ENCODE assay signal across 8 cellular contexts in the genomic region with DNA sequence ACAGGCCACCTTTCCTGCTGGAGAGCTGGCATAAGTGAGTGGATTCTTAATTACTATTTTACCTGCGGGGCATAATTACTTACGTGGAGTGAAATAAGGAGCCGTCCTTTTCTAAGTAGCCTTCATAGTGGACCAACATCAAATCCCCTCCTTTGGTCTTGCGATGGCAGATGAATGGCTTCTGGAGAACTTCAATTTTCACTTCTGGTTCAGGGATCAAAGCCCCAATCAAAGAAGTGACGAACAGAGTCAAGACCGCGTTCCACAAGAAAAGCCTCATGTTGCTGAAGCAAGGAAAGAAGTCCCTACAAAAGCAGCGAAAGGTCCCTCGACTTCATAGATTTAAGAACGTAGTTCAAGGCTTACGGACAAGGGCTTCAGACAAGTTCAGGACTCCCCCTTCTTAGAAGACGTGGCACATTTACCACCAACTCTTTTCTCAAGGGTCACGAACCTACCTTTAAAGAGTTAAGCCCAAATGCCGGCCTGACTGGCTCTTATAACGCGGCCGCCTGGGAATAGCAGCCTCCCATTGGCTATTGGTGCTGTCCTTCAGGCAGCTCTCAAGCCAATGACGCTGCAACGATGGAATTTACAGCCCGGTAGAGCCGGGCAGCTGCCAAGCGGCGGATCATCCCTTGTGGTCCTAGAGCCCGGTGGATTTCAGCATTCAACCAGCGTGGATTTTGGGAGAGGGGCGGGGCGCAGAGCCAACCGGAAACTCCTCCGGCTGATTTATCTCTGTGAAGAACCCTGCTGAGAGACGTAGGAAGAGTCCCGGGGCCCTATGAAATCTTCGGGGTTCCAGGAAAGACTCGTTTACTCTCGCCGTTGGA. TPM values are rescaled to one million over a fixed set of nuclear protein-coding genes. Genes with fewer than 3 reads are reported as not detected.
DNase-seq lines count a peak whose midpoint lies in the region; ATAC-seq and TF ChIP-seq lines count a peak whose summit lies in the region.

A gene with protein sequence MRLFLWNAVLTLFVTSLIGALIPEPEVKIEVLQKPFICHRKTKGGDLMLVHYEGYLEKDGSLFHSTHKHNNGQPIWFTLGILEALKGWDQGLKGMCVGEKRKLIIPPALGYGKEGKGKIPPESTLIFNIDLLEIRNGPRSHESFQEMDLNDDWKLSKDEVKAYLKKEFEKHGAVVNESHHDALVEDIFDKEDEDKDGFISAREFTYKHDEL (minus strand): TSS at position 474 of the 836 bp plus-strand sequence. CDS start 194 bp downstream, at position 280.

- no peaks in the 10 kb centered on the region for H3K27me3 Mint-ChIP-seq in CD4-positive, alpha-beta T cell
- no peaks in the 10 kb centered on the region for H3K27me3 Mint-ChIP-seq in activated CD8-positive, alpha-beta T cell treated with anti-CD3 and anti-CD28 coated beads for 36 hours

- peak within 1 kb of the TSS; percentile 91 for H3K4me3 ChIP-seq in ectodermal cell (ENCODE audit: insufficient read depth, low read depth, low read length)
- H3K4me3 ChIP-seq in lower leg skin (ENCODE audit: low read depth, poor library complexity, severe bottlenecking), result peak within 1 kb of the TSS; percentile 52

- H3K4me3 Mint-ChIP-seq in CD4-positive, alpha-beta T cell, result peak within 1 kb of the TSS; percentile 90
- no peak within 1 kb of the TSS for H3K4me3 Mint-ChIP-seq in activated CD8-positive, alpha-beta T cell treated with anti-CD3 and anti-CD28 coated beads for 36 hours

- H3K9me3 ChIP-seq in CD4-positive, alpha-beta T cell (ENCODE audit: control insufficient read depth, low read length), result no peaks in the 10 kb centered on the region
- H3K9me3 ChIP-seq in ectodermal cell (ENCODE audit: control insufficient read depth, low read length), result no peaks in the 10 kb centered on the region

- no peaks in the 10 kb centered on the region for H3K27me3 ChIP-seq in CD4-positive, alpha-beta T cell (ENCODE audit: control insufficient read depth, insufficient read depth, low read length)
- H3K27me3 ChIP-seq in ectodermal cell (ENCODE audit: control insufficient read depth, insufficient read depth, low read length, poor library complexity, severe bottlenecking), result peaks cover 3% of the 10 kb centered on the region

- TF ChIP-seq CTCF in CD4-positive, alpha-beta T cell (IDR thresholded peaks at IDR 0.05), result no peak
- TF ChIP-seq CTCF in activated CD8-positive, alpha-beta T cell treated with anti-CD3 and anti-CD28 coated beads for 36 hours (IDR thresholded peaks at IDR 0.05), result no peak
- TF ChIP-seq CTCF in lower leg skin (IDR thresholded peaks at IDR 0.05), result no peak

- peaks cover 18% of the 10 kb centered on the region for H3K4me1 ChIP-seq in ectodermal cell (ENCODE audit: control insufficient read depth, insufficient read depth, low read length)

- H3K9me3 Mint-ChIP-seq in CD4-positive, alpha-beta T cell, result no peaks in the 10 kb centered on the region
- H3K9me3 Mint-ChIP-seq in activated CD8-positive, alpha-beta T cell treated with anti-CD3 and anti-CD28 coated beads for 36 hours, result no peaks in the 10 kb centered on the region

- H3K27ac ChIP-seq in CD4-positive, alpha-beta T cell (ENCODE audit: low read depth, low read length), result peak within 1 kb of the TSS; percentile 50
- peak within 1 kb of the TSS; percentile 45 for H3K27ac ChIP-seq in ectodermal cell (ENCODE audit: insufficient read depth, low read depth, low read length, poor library complexity, severe bottlenecking)

- 0% methylated on average over 35 of the region's 35 CpGs for WGBS in ectodermal cell, 2 experiments
- 0% methylated on average over 35 of the region's 35 CpGs for WGBS in lower leg skin, 2 donors

- POLR2A ChIA-PET in CD4-positive, alpha-beta T cell (lab: Charles Lee), result interaction anchor here (0.6 to 3.3 kb wide), 8 partner anchors 9 to 568 kb away, joined by 3 to 21 read pairs (median 6); a partner anchor contains a TSS
- POLR2A ChIA-PET in activated CD8-positive, alpha-beta T cell treated with anti-CD3 and anti-CD28 coated beads for 36 hours (lab: Charles Lee), result no interaction called here

- intact Hi-C loops in CD4-positive, alpha-beta T cell (cut with DNase I, micrococcal nuclease), result loop anchor here (2.0 to 10.0 kb wide), 8 partner anchors 34 to 571 kb away; a partner anchor contains a TSS
- intact Hi-C loops in activated CD8-positive, alpha-beta T cell treated with anti-CD3 and anti-CD28 coated beads for 36 hours (cut with micrococcal nuclease), result no loop called here
- intact Hi-C loops in lower leg skin (cut with DNase I; ENCODE audit: low total_unique reads), result no loop called here

- CTCF ChIA-PET in CD4-positive, alpha-beta T cell (lab: Charles Lee), result interaction anchor here (4.3 kb wide), 1 partner anchor 35 kb away, joined by 18 read pairs; no protein-coding TSS in a partner anchor
- CTCF ChIA-PET in activated CD8-positive, alpha-beta T cell treated with anti-CD3 and anti-CD28 coated beads for 36 hours (lab: Charles Lee), result interaction anchor here (1.0 to 4.8 kb wide), 2 partner anchors 37 to 290 kb away, joined by 3 to 30 read pairs; no protein-coding TSS in a partner anchor

- ATAC-seq in CD4-positive, alpha-beta T cell (ENCODE audit: poor library complexity), result peak; percentile 82
- ATAC-seq in GM19438 (IDR thresholded peaks at IDR 0.05; ENCODE audit: low read depth, unreplicated experiment) (peak; percentile 64), HG03571 (IDR thresholded peaks at IDR 0.05; ENCODE audit: unreplicated experiment) (peak; percentile 63)
- ATAC-seq in activated CD8-positive, alpha-beta T cell treated with anti-CD3 and anti-CD28 coated beads for 36 hours, result peak; percentile 86

- H3K36me3 ChIP-seq in ectodermal cell (ENCODE audit: control insufficient read depth, insufficient read depth, low read length), result no peaks in the 10 kb centered on the region

- H3K4me1 Mint-ChIP-seq in CD4-positive, alpha-beta T cell (ENCODE audit: low read depth), result peaks cover 42% of the 10 kb centered on the region
- H3K4me1 Mint-ChIP-seq in activated CD8-positive, alpha-beta T cell treated with anti-CD3 and anti-CD28 coated beads for 36 hours (ENCODE audit: low read depth), result peaks cover 26% of the 10 kb centered on the region

- TF ChIP-seq POLR2A in lower leg skin (IDR thresholded peaks at IDR 0.05), result no peak

- H3K27ac Mint-ChIP-seq in CD4-positive, alpha-beta T cell, result peak within 1 kb of the TSS; percentile 80
- peak within 1 kb of the TSS; percentile 90 for H3K27ac Mint-ChIP-seq in activated CD8-positive, alpha-beta T cell treated with anti-CD3 and anti-CD28 coated beads for 36 hours

- peaks cover 27% of the 10 kb centered on the region for H3K36me3 Mint-ChIP-seq in CD4-positive, alpha-beta T cell (ENCODE audit: low read depth)
- H3K36me3 Mint-ChIP-seq in activated CD8-positive, alpha-beta T cell treated with anti-CD3 and anti-CD28 coated beads for 36 hours (ENCODE audit: low read depth), result peaks cover 3% of the 10 kb centered on the region

- peak; percentile 76 to 91 (median 86) for DNase-seq in CD4-positive, alpha-beta T cell
- DNase-seq in NCI-H774 (lab: John Stamatoyannopoulos, UW), result peak; percentile 98
- peak; percentile 96 for DNase-seq in activated CD8-positive, alpha-beta T cell treated with anti-CD3 and anti-CD28 coated beads for 36 hours
- peak; percentile 98 to 99 for DNase-seq in lower leg skin (ENCODE audit: low spot score in 2 of 2)
- peak; percentile 82 to 92 for DNase-seq in stimulated activated CD4-positive, alpha-beta T cell treated with anti-CD3 and anti-CD28 coated beads, Interleukin-4, amount 100 ng/mL, for 4 hours

RNA-seq across cellular contexts. Expression of the gene that starts here (rescaled TPM):
- total RNA-seq in CD4-positive, alpha-beta T cell, result 1 to 10 TPM; 4.3 to 5.2 TPM
- total RNA-seq in activated CD8-positive, alpha-beta T cell treated with anti-CD3 and anti-CD28 coated beads for 36 hours, result 1 to 10 TPM; 8.8 to 9.0 TPM
- polyA plus RNA-seq in ectodermal cell (2013, experiment 1 of 4), result 4.8 TPM
- 4.6 TPM for polyA plus RNA-seq in ectodermal cell (2013, experiment 2 of 4)
- polyA plus RNA-seq in ectodermal cell (2013, experiment 3 of 4), result 6.0 TPM
- 5.3 TPM for polyA plus RNA-seq in ectodermal cell (2013, experiment 4 of 4)
- 1 to 10 TPM; 2.3 to 6.1 (median 3.8) TPM for total RNA-seq in lower leg skin

Comparison
In these comparisons a context has a peak if more than half of its experiments do, and no peak if none do; other contexts are left out.
1. Peak in every context shown above with its lines: DNase-seq, ATAC-seq, H3K4me3 ChIP-seq and H3K27ac ChIP-seq.
2. intact Hi-C loops: an anchor here in CD4-positive, alpha-beta T cell (2.0 to 10.0 kb wide); none called in activated CD8-positive, alpha-beta T cell treated with anti-CD3 and anti-CD28 coated beads for 36 hours and lower leg skin.